26 cellular contexts compared by ENCODE assay signal in genomic region chr5:103560826-103561225, GRCh38.
"Had no signal": no experiment of that assay in that cellular context is flagged by ENCODE, and none has a peak within 500 bp of the region (broad histone marks: within the 10 kb centered on the region; RNA-seq: fewer than 3 reads in every experiment).

No MANE protein-coding gene starts in this region.

- H3K36me3 Mint-ChIP-seq: activated CD4-positive, alpha-beta memory T cell treated with anti-CD3 and anti-CD28 coated beads for 36 hours; stimulated activated memory B cell treated with anti-CD40 and anti-IgM and Interleukin-4, amounts not matched to agents 10 μg/mL and 1 μg/mL and 100 μg/mL, for 72 hours had no signal

- DNase-seq: activated CD4-positive, alpha-beta memory T cell treated with anti-CD3 and anti-CD28 coated beads for 36 hours; activated CD4-positive, alpha-beta T cell treated with anti-CD3 and anti-CD28 coated beads, Interleukin-2, amount 10 ng/mL, durations not matched to agents 24 days and 14 days; activated CD4-positive, CD25-positive, alpha-beta regulatory T cell treated with anti-CD3 and anti-CD28 coated beads, Interleukin-2, amount 50 U/mL, for 72 hours; activated CD8-positive, alpha-beta memory T cell treated with anti-CD3 and anti-CD28 coated beads, Interleukin-2, amount 50 U/mL, for 4 hours; activated effector memory CD4-positive, alpha-beta T cell treated with anti-CD3 and anti-CD28 coated beads, Interleukin-2, amount 50 U/mL, for 16 hours; activated naive CD4-positive, alpha-beta T cell treated with anti-CD3 and anti-CD28 coated beads for 36 hours; activated T-cell treated with anti-CD3 and anti-CD28 coated beads, Interleukin-2, amount 50 U/mL, for 1 hour; amniotic stem cell; central memory CD4-positive, alpha-beta T cell; endodermal cell; esophagus squamous epithelium; foreskin melanocyte; islet precursor cell; left ventricle myocardium superior; occipital lobe; small intestine; stimulated activated CD4-positive, alpha-beta T cell treated with anti-CD3 and anti-CD28 coated beads, Interleukin-1b, Interleukin-23, amount 100 ng/mL, for 48 hours; stimulated activated CD4-positive, alpha-beta T cell treated with anti-CD3 and anti-CD28 coated beads, Interleukin-4, amount 100 ng/mL, for 4 hours; stimulated activated CD8-positive, alpha-beta memory T cell treated with anti-CD3 and anti-CD28 coated beads, Interleukin-4, amount 100 ng/mL, for 48 hours; stimulated activated naive CD8-positive, alpha-beta T cell treated with anti-CD3 and anti-CD28 coated beads, Interleukin-15, amount 100 ng/mL, for 72 hours; T-helper 2 cell; uterus had no signal

- H3K27ac ChIP-seq: esophagus squamous epithelium, uterus had no signal

- H3K27ac Mint-ChIP-seq: activated CD4-positive, alpha-beta memory T cell treated with anti-CD3 and anti-CD28 coated beads for 36 hours; activated CD4-positive, alpha-beta T cell treated with anti-CD3 and anti-CD28 coated beads, Interleukin-2, amount 10 ng/mL, durations not matched to agents 24 days and 14 days; activated naive CD4-positive, alpha-beta T cell treated with anti-CD3 and anti-CD28 coated beads for 36 hours; activated T-helper 1 cell treated with anti-CD3 and anti-CD28 coated beads, Interleukin-12 subunit alpha, Interleukin-12 subunit beta, Interleukin-2, Interleukin-4 antibody, amounts not matched to agents 30 ng/mL and 10 ng/mL and 1 ng/mL, durations not matched to agents 14 hours and 24 hours and 36 hours; endodermal cell; stimulated activated memory B cell treated with anti-CD40 and anti-IgM and Interleukin-4, amounts not matched to agents 10 μg/mL and 1 μg/mL and 100 μg/mL, for 72 hours; stimulated activated naive CD8-positive, alpha-beta T cell treated with anti-CD3 and anti-CD28 coated beads, Interleukin-15, amount 100 ng/mL, for 72 hours had no signal

- H3K27me3 ChIP-seq: esophagus squamous epithelium, uterus had no signal

- H3K27me3 Mint-ChIP-seq: activated CD4-positive, alpha-beta T cell treated with anti-CD3 and anti-CD28 coated beads, Interleukin-2, amount 10 ng/mL, durations not matched to agents 24 days and 14 days; stimulated activated memory B cell treated with anti-CD40 and anti-IgM and Interleukin-4, amounts not matched to agents 10 μg/mL and 1 μg/mL and 100 μg/mL, for 72 hours; stimulated activated naive CD8-positive, alpha-beta T cell treated with anti-CD3 and anti-CD28 coated beads, Interleukin-15, amount 100 ng/mL, for 72 hours; type B pancreatic cell had no signal

- H3K9me3 Mint-ChIP-seq: activated CD4-positive, alpha-beta memory T cell treated with anti-CD3 and anti-CD28 coated beads for 36 hours; activated naive CD4-positive, alpha-beta T cell treated with anti-CD3 and anti-CD28 coated beads for 36 hours; activated T-helper 1 cell treated with anti-CD3 and anti-CD28 coated beads, Interleukin-12 subunit alpha, Interleukin-12 subunit beta, Interleukin-2, Interleukin-4 antibody, amounts not matched to agents 30 ng/mL and 10 ng/mL and 1 ng/mL, durations not matched to agents 14 hours and 24 hours and 36 hours; endodermal cell; stimulated activated memory B cell treated with anti-CD40 and anti-IgM and Interleukin-4, amounts not matched to agents 10 μg/mL and 1 μg/mL and 100 μg/mL, for 72 hours; stimulated activated naive CD8-positive, alpha-beta T cell treated with anti-CD3 and anti-CD28 coated beads, Interleukin-15, amount 100 ng/mL, for 72 hours; type B pancreatic cell had no signal

- H3K36me3 ChIP-seq: uterus had no signal

- ATAC-seq: left ventricle myocardium superior; sciatic nerve; stimulated activated memory B cell treated with anti-CD40 and anti-IgM and Interleukin-4, amounts not matched to agents 10 μg/mL and 1 μg/mL and 100 μg/mL, for 72 hours; stimulated activated naive CD8-positive, alpha-beta T cell treated with anti-CD3 and anti-CD28 coated beads, Interleukin-15, amount 100 ng/mL, for 72 hours had no signal

- H3K9me3 ChIP-seq: esophagus squamous epithelium, uterus had no signal

- H3K4me3 Mint-ChIP-seq: activated CD4-positive, alpha-beta memory T cell treated with anti-CD3 and anti-CD28 coated beads for 36 hours; activated T-helper 1 cell treated with anti-CD3 and anti-CD28 coated beads, Interleukin-12 subunit alpha, Interleukin-12 subunit beta, Interleukin-2, Interleukin-4 antibody, amounts not matched to agents 30 ng/mL and 10 ng/mL and 1 ng/mL, durations not matched to agents 14 hours and 24 hours and 36 hours had no signal
